Comparison of ENCODE assay signal across 28 cellular contexts in genomic region chr4:151522790-151523332, GRCh38.
DNase-seq lines count a peak whose midpoint lies in the region; ATAC-seq, FAIRE-seq and TF ChIP-seq lines count a peak whose summit lies in the region.
"Had no signal": no experiment of that assay in that cellular context is flagged by ENCODE, and none has a peak within 500 bp of the region (broad histone marks: within the 10 kb centered on the region; RNA-seq: fewer than 3 reads in every experiment).

No MANE protein-coding gene starts in this region.

- no peaks in the 10 kb centered on the region for H3K9me2 ChIP-seq in PC-3 (replicated peaks; ENCODE audit: low read length)

- no peaks in the 10 kb centered on the region for H3F3A ChIP-seq in PC-3 (ENCODE audit: low read length, unreplicated experiment)

- TF ChIP-seq CTCF in DND-41 (IDR thresholded peaks at IDR 0.05; ENCODE audit: borderline replicate concordance, extremely low read depth, low read length, poor library complexity, severe bottlenecking) (no peak), PC-3 (conservative IDR thresholded peaks at IDR 0.05; ENCODE audit: low read depth, low read length) (no peak), H1 (IDR thresholded peaks at IDR 0.05; ENCODE audit: control extremely low read depth in 1 of 3, insufficient read depth in 1 of 3, low read depth in 1 of 3, low read length in 3 of 3) (no peak), progenitor cell of endocrine pancreas (IDR thresholded peaks at IDR 0.05; ENCODE audit: unreplicated experiment) (no peak)

- peak overlapping the region; percentile 73 for H3K27ac Mint-ChIP-seq in progenitor cell of endocrine pancreas
- H3K27ac Mint-ChIP-seq: CD14-positive monocyte; CD8-positive, alpha-beta memory T cell had no signal

- no peak overlapping the region for H3K56ac ChIP-seq in H1 (replicated peaks; ENCODE audit: insufficient read length, low read depth, low read length)

- no peak overlapping the region for H3K27ac ChIP-seq in DND-41 (ENCODE audit: low read length)
- no peak overlapping the region for H3K27ac ChIP-seq in PC-3 (ENCODE audit: low read length)
- H3K27ac ChIP-seq in H1 (ENCODE audit: low read depth, low read length): no peak overlapping the region
- H3K27ac ChIP-seq: A549, SK-N-MC had no signal

- H3K4me1 Mint-ChIP-seq in progenitor cell of endocrine pancreas (ENCODE audit: low read depth): peaks cover 22% of the 10 kb centered on the region
- H3K4me1 Mint-ChIP-seq: CD14-positive monocyte; CD8-positive, alpha-beta memory T cell had no signal

- H3K27me3 Mint-ChIP-seq in progenitor cell of endocrine pancreas: no peaks in the 10 kb centered on the region

- H3K4me2 ChIP-seq in DND-41 (ENCODE audit: insufficient read depth, low read length) (no peak overlapping the region), PC-3 (ENCODE audit: low read length) (no peak overlapping the region), H1 (ENCODE audit: insufficient read depth in 1 of 2, low read depth in 2 of 2, low read length in 2 of 2) (no peak overlapping the region)
- H3K4me2 ChIP-seq: A549 had no signal

- H4K5ac ChIP-seq in H1 (ENCODE audit: insufficient read length, low read depth, low read length): no peak overlapping the region

- ATAC-seq in DND-41 (ENCODE audit: insufficient read depth, low read depth) (no peak), PC-3 (peak; percentile 50; the same call in 1 of the 2 replicates), GM18861 (IDR thresholded peaks at IDR 0.05; ENCODE audit: unreplicated experiment) (no peak)
- ATAC-seq: A549, Panc1 had no signal

- H2AFZ ChIP-seq in DND-41 (ENCODE audit: low read depth, low read length) (no peak overlapping the region; the same call in 1 of the 2 replicates), PC-3 (ENCODE audit: low read length) (no peak overlapping the region), H1 (ENCODE audit: low read length) (no peak overlapping the region)

- no peak overlapping the region for H2AK5ac ChIP-seq in H1 (ENCODE audit: low read depth, low read length)

- intact Hi-C loops in PC-3 (cut with micrococcal nuclease): no loop called here

- H2BK20ac ChIP-seq in H1 (ENCODE audit: low read length): no peak overlapping the region

- no peaks in the 10 kb centered on the region for H3K9me3 ChIP-seq in DND-41 (ENCODE audit: insufficient read depth, low read length, severe bottlenecking)
- no peaks in the 10 kb centered on the region for H3K9me3 ChIP-seq in PC-3 (ENCODE audit: low read length)
- H3K9me3 ChIP-seq in H1 (ENCODE audit: insufficient read depth in 2 of 2, low read depth in 1 of 2, low read length in 1 of 2): peaks cover 0 to 12% of the 10 kb centered on the region in 2 experiments; a peak in 1 of 4 replicates
- H3K9me3 ChIP-seq: A549, BE2C had no signal

- H3K79me2 ChIP-seq in DND-41 (ENCODE audit: insufficient read depth, low read length): no peaks in the 10 kb centered on the region
- H3K79me2 ChIP-seq in PC-3 (ENCODE audit: low read length): no peaks in the 10 kb centered on the region
- peaks cover 0 to 38% of the 10 kb centered on the region in 2 experiments; a peak in 2 of 4 replicates for H3K79me2 ChIP-seq in H1 (ENCODE audit: control insufficient read depth in 1 of 2, insufficient read depth in 2 of 2, low read length in 2 of 2)

- no peak overlapping the region for H3K18ac ChIP-seq in H1 (ENCODE audit: extremely low read depth, low read length)

- BruUV-seq in PC-3 (replicated peaks; lab: Mats Ljungman, UMichigan): no TSS peak

- H4K20me1 ChIP-seq in DND-41 (ENCODE audit: insufficient read depth, low read length): no peaks in the 10 kb centered on the region
- no peaks in the 10 kb centered on the region for H4K20me1 ChIP-seq in PC-3 (ENCODE audit: low read length)
- H4K20me1 ChIP-seq in H1 (replicated peaks in 1 of 2; ENCODE audit: control insufficient read depth in 1 of 2, insufficient read depth in 2 of 2, low read length in 2 of 2): no peaks in the 10 kb centered on the region

- H3K27me3 ChIP-seq in DND-41 (ENCODE audit: insufficient read depth, low read length, poor library complexity): no peaks in the 10 kb centered on the region
- no peaks in the 10 kb centered on the region for H3K27me3 ChIP-seq in PC-3 (ENCODE audit: low read length)
- H3K27me3 ChIP-seq in H1 (replicated peaks in 1 of 4; ENCODE audit: control insufficient read depth in 3 of 4, extremely low read depth in 1 of 4, insufficient read depth in 3 of 4, low read length in 3 of 4): no peaks in the 10 kb centered on the region
- H3K27me3 ChIP-seq: BE2C had no signal

- H2BK120ac ChIP-seq in H1 (replicated peaks; ENCODE audit: low read depth, low read length): no peak overlapping the region

- no peak for TF ChIP-seq POLR2A in H1 (IDR thresholded peaks at IDR 0.05; ENCODE audit: control extremely low read depth in 1 of 2, low read depth in 2 of 2, low read length in 2 of 2)

- WGBS in H1 (ENCODE audit: extremely low coverage in 1 of 2, insufficient coverage in 1 of 2, insufficient read length in 1 of 2, insufficient replicate concordance in 2 of 2, low coverage in 1 of 2, low lambda C conversion rate in 2 of 2, missing lambda C conversion rate in 1 of 2), 2 experiments: 74% methylated on average over 2 of the region's 2 CpGs; no CpG with 5 or more reads in 1 of the 2 experiments

- no peak overlapping the region for H4K91ac ChIP-seq in H1 (replicated peaks; ENCODE audit: insufficient read length, low read length)

- no peak overlapping the region for H4K8ac ChIP-seq in H1 (ENCODE audit: extremely low read depth, insufficient read depth, low read length)

- TF ChIP-seq RAD21 in H1 (IDR thresholded peaks at IDR 0.05 in 1 of 2, conservative IDR thresholded peaks at IDR 0.05 in 1 of 2; ENCODE audit: low read depth in 2 of 2, low read length in 2 of 2): no peak

- peaks cover 7% of the 10 kb centered on the region for H3K36me3 Mint-ChIP-seq in progenitor cell of endocrine pancreas (ENCODE audit: insufficient read depth)
- H3K36me3 Mint-ChIP-seq: CD14-positive monocyte; CD8-positive, alpha-beta memory T cell had no signal

- no peaks in the 10 kb centered on the region for H3K9me3 Mint-ChIP-seq in progenitor cell of endocrine pancreas (ENCODE audit: low read depth)
- H3K9me3 Mint-ChIP-seq: CD8-positive, alpha-beta memory T cell had no signal

- no peak overlapping the region for H2BK12ac ChIP-seq in H1 (ENCODE audit: low read depth, low read length)

- DNase-seq in DND-41: peak; percentile 19
- peak; percentile 12 for DNase-seq in PC-3
- no peak for DNase-seq in H1 (ENCODE audit: low read depth in 1 of 2, low spot score in 2 of 2)
- DNase-seq in progenitor cell of endocrine pancreas (ENCODE audit: low spot score, unreplicated experiment): no peak
- no peak for DNase-seq in RKO (ENCODE audit: low spot score)
- no peak for DNase-seq in effector CD8-positive, alpha-beta T cell (lab: John Stamatoyannopoulos, UW)
- DNase-seq: BE2C; CD8-positive, alpha-beta memory T cell; DMS 273 treated with DMSO at 0.1 percent for 48 hours; DMS79 treated with DMSO at 0.1 percent for 48 hours; GOT3; HCEC 1CT; KBM-7; MV-4-11; NCI-H1105; NCI-H146; NCI-H1930; NCI-H2107; NCI-H446 treated with DMSO at 0.1 percent for 48 hours; NCI-H526; NCI-H82; SHP77 treated with DMSO at 0.1 percent for 48 hours had no signal

- CTCF ChIA-PET in PC-3 (lab: Charles Lee) (no interaction called here), H1 (lab: Charles Lee; ENCODE audit: partially characterized antibody) (interaction anchor here (1.0 to 1.6 kb wide), 4 partner anchors 9 to 123 kb away, joined by 3 to 6 read pairs (median 4); no protein-coding TSS in a partner anchor)

- no peaks in the 10 kb centered on the region for H3K79me1 ChIP-seq in H1 (ENCODE audit: low read depth, low read length)

- no peak overlapping the region for H3K23ac ChIP-seq in H1 (ENCODE audit: insufficient read length)

- no peak overlapping the region for H3K14ac ChIP-seq in H1 (ENCODE audit: insufficient read length)

- H3K4me3 Mint-ChIP-seq in progenitor cell of endocrine pancreas (ENCODE audit: low read depth): no peak overlapping the region
- H3K4me3 Mint-ChIP-seq: CD14-positive monocyte; CD8-positive, alpha-beta memory T cell had no signal

- H2BK15ac ChIP-seq in H1 (ENCODE audit: low read length): no peak overlapping the region; the same call in 1 of the 2 replicates

- no peaks in the 10 kb centered on the region for H3K23me2 ChIP-seq in H1 (ENCODE audit: low read depth, low read length)

- TF ChIP-seq EP300 in H1 (IDR thresholded peaks at IDR 0.05; ENCODE audit: borderline replicate concordance in 1 of 2, low read depth in 2 of 2, low read length in 2 of 2): no peak

- POLR2A ChIA-PET in PC-3 (lab: Charles Lee; ENCODE audit: unreplicated experiment) (no interaction called here), H1 (lab: Charles Lee; ENCODE audit: partially characterized antibody) (interaction anchor here (1.6 kb wide), 1 partner anchor 39 kb away, joined by 4 read pairs; no protein-coding TSS in a partner anchor)

- no peak overlapping the region for H2BK5ac ChIP-seq in H1 (ENCODE audit: low read depth, low read length)

- H3K4me1 ChIP-seq in DND-41 (ENCODE audit: insufficient read depth, low read length) (peaks cover 30% of the 10 kb centered on the region), PC-3 (ENCODE audit: insufficient read depth, low read length) (0 out of 2 replicates have a peak, but pooled peaks cover 8% of the 10 kb centered on the region), H1 (replicated peaks in 1 of 4; ENCODE audit: control insufficient read depth in 3 of 4, insufficient read depth in 4 of 4, low read length in 3 of 4) (peaks cover 5 to 12% (median 7%) of the 10 kb centered on the region in 4 experiments; a peak in 4 of 7 replicates)
- H3K4me1 ChIP-seq: A549 had no signal

- no peak for FAIRE-seq in H1 (lab: Jason Lieb, UNC)
- FAIRE-seq: A549, HTR-8/SVneo had no signal

- no peaks in the 10 kb centered on the region for H3K36me3 ChIP-seq in DND-41 (ENCODE audit: insufficient read depth, low read length)
- H3K36me3 ChIP-seq in PC-3 (ENCODE audit: low read depth, low read length): no peaks in the 10 kb centered on the region
- H3K36me3 ChIP-seq in H1 (ENCODE audit: control insufficient read depth in 2 of 4, insufficient read depth in 4 of 4, low read length in 3 of 4): no peaks in the 10 kb centered on the region
- H3K36me3 ChIP-seq: BE2C had no signal

- peak overlapping the region; percentile 32 for H3K4ac ChIP-seq in H1 (replicated peaks; ENCODE audit: insufficient read length, low read depth, low read length)

- no peak overlapping the region for H3K4me3 ChIP-seq in DND-41 (ENCODE audit: low read depth in 1 of 2, low read length in 2 of 2)
- H3K4me3 ChIP-seq in PC-3 (ENCODE audit: low read length): no peak overlapping the region
- no peak overlapping the region for H3K4me3 ChIP-seq in H1 (ENCODE audit: extremely low read depth in 1 of 4, insufficient read depth in 2 of 4, low read depth in 3 of 4, low read length in 4 of 4)
- H3K4me3 ChIP-seq: A549, SK-N-MC had no signal

- H3K9ac ChIP-seq in DND-41 (ENCODE audit: low read depth, low read length) (no peak overlapping the region), PC-3 (ENCODE audit: low read length) (no peak overlapping the region), H1 (replicated peaks in 1 of 4; ENCODE audit: extremely low read depth in 1 of 4, low read depth in 3 of 4, low read length in 3 of 4) (no peak overlapping the region)

TF ChIP-seq in H1, 55 proteins besides CTCF, POLR2A, EP300 and RAD21 (continues in another document):
- 0 out of 2 replicates have a peak, but pooled peaks have one; percentile 23 for TF ChIP-seq MAX (IDR thresholded peaks at IDR 0.05)

Comparison
In these comparisons a context has a peak if more than half of its experiments do, and no peak if none do; other contexts are left out.
1. DNase-seq: peak in DND-41 (single experiment) and PC-3 (single experiment); none in H1 (0 of 2), progenitor cell of endocrine pancreas (single experiment), RKO (single experiment) and effector CD8-positive, alpha-beta T cell (single experiment).